In the genomic region with DNA sequence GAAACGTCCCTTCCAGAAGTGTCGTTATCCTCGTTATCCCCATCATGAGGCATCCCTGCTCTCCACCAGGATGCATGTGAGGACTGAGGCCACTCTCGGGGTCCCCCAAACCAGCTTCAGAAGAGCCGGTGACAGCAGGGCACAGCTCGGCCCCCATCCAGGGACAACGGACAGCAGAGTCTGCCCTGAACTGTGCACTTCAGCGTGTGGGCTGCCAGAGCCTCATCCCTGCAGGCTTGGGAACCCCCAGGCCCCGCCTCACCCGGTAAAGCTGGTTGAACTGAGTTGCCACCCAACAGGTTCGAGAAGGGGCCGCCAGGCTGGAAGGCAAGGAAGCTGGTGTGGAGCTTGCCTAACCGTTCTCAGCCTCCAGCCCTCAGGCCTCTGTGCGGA, we compare ENCODE assay signal across 15 cellular contexts. TPM values are rescaled to one million over a fixed set of nuclear protein-coding genes. Genes with fewer than 3 reads are reported as not detected.
DNase-seq lines count a peak whose midpoint lies in the region; ATAC-seq and TF ChIP-seq lines count a peak whose summit lies in the region.
"Had no signal": no experiment of that assay in that cellular context is flagged by ENCODE, and none has a peak within 500 bp of the region (broad histone marks: within the 10 kb centered on the region; RNA-seq: fewer than 3 reads in every experiment).

No MANE protein-coding gene starts in this region.

- H3K27me3 ChIP-seq in mammary epithelial cell (ENCODE audit: insufficient read depth, low read length): no peaks in the 10 kb centered on the region
- H3K27me3 ChIP-seq: BE2C had no signal

- DNase-seq in MCF 10A (ENCODE audit: unreplicated experiment) (no peak), mammary epithelial cell (no peak), type B pancreatic cell (ENCODE audit: extremely low spot score, unreplicated experiment) (no peak), NCI-H1694 treated with DMSO at 0.1 percent for 48 hours (lab: John Stamatoyannopoulos, UW) (no peak)
- DNase-seq: 8988T, DMS79 treated with DMSO at 0.1 percent for 48 hours, GOT3, Karpas-422, MM.1S, NCI-H1092 treated with DMSO at 0.1 percent for 48 hours, NCI-H510A treated with DMSO at 0.1 percent for 48 hours had no signal

- POLR2A ChIA-PET in MCF 10A (lab: Yijun Ruan, JAX): interaction anchor here (0.6 to 1.7 kb wide), 3 partner anchors 8 to 10 kb away, joined by 3 to 4 read pairs (median 4); partner anchors contain the start of gene DNLZ

- H3K27ac Mint-ChIP-seq in MCF 10A (ENCODE audit: low read depth, unreplicated experiment): peak overlapping the region; percentile 22
- H3K27ac Mint-ChIP-seq in dendritic cell treated with granulocyte-macrophage colony-stimulating factor and Interleukin-4, amounts not matched to agents 40 ng/mL and 50 ng/mL, for 4 days: peak overlapping the region; percentile 93
- H3K27ac Mint-ChIP-seq in type B pancreatic cell: peak overlapping the region; percentile 51

- H3K27me3 Mint-ChIP-seq in MCF 10A (ENCODE audit: insufficient read depth, unreplicated experiment) (no peaks in the 10 kb centered on the region), type B pancreatic cell (no peaks in the 10 kb centered on the region)
- no peaks in the 10 kb centered on the region for H3K27me3 Mint-ChIP-seq in dendritic cell treated with granulocyte-macrophage colony-stimulating factor and Interleukin-4, amounts not matched to agents 40 ng/mL and 50 ng/mL, for 4 days

- no peaks in the 10 kb centered on the region for H3K36me3 ChIP-seq in mammary epithelial cell (ENCODE audit: insufficient read depth, low read length)

- in situ Hi-C loops in mammary epithelial cell (cut with MboI; ENCODE audit: low sequenced_read_pairs in 2 of 2): no loop called here

- H3K36me3 Mint-ChIP-seq in MCF 10A (ENCODE audit: insufficient read depth, unreplicated experiment): peaks cover 4% of the 10 kb centered on the region
- peaks cover 81% of the 10 kb centered on the region for H3K36me3 Mint-ChIP-seq in dendritic cell treated with granulocyte-macrophage colony-stimulating factor and Interleukin-4, amounts not matched to agents 40 ng/mL and 50 ng/mL, for 4 days (ENCODE audit: low read depth)
- no peaks in the 10 kb centered on the region for H3K36me3 Mint-ChIP-seq in type B pancreatic cell

- 88% methylated on average over 13 of the region's 14 CpGs for WGBS in mammary epithelial cell (ENCODE audit: low coverage, missing lambda C conversion rate)

- no peak overlapping the region for H3K9ac ChIP-seq in mammary epithelial cell (ENCODE audit: insufficient read depth, low read length)

- BruUV-seq in MCF 10A (replicated peaks; lab: Mats Ljungman, UMichigan) (no TSS peak), mammary epithelial cell (replicated peaks; lab: Mats Ljungman, UMichigan) (no TSS peak)

- intact Hi-C loops in MCF 10A (cut with micrococcal nuclease): no loop called here
- intact Hi-C loops in mammary epithelial cell (cut with micrococcal nuclease): no loop called here
- intact Hi-C loops in dendritic cell treated with granulocyte-macrophage colony-stimulating factor and Interleukin-4, amounts not matched to agents 40 ng/mL and 50 ng/mL, for 4 days (cut with micrococcal nuclease): no loop called here

- H3K4me1 ChIP-seq in mammary epithelial cell (ENCODE audit: insufficient read depth, low read length): peaks cover 15% of the 10 kb centered on the region

- H3K9me3 Mint-ChIP-seq in MCF 10A (ENCODE audit: unreplicated experiment): no peaks in the 10 kb centered on the region
- no peaks in the 10 kb centered on the region for H3K9me3 Mint-ChIP-seq in dendritic cell treated with granulocyte-macrophage colony-stimulating factor and Interleukin-4, amounts not matched to agents 40 ng/mL and 50 ng/mL, for 4 days
- no peaks in the 10 kb centered on the region for H3K9me3 Mint-ChIP-seq in type B pancreatic cell

- no peaks in the 10 kb centered on the region for H4K20me1 ChIP-seq in mammary epithelial cell (ENCODE audit: insufficient read depth, low read length)

- H3K4me3 ChIP-seq in mammary epithelial cell (replicated peaks in 1 of 3; ENCODE audit: insufficient read depth in 1 of 3, low read depth in 2 of 3, low read length in 3 of 3): no peak overlapping the region

- H3K4me1 Mint-ChIP-seq in MCF 10A (ENCODE audit: insufficient read depth, unreplicated experiment) (no peaks in the 10 kb centered on the region), type B pancreatic cell (ENCODE audit: unreplicated experiment) (peaks cover 4% of the 10 kb centered on the region)
- H3K4me1 Mint-ChIP-seq in dendritic cell treated with granulocyte-macrophage colony-stimulating factor and Interleukin-4, amounts not matched to agents 40 ng/mL and 50 ng/mL, for 4 days (ENCODE audit: low read depth): peaks cover 67% of the 10 kb centered on the region

- H3K9me3 ChIP-seq in mammary epithelial cell (replicated peaks; ENCODE audit: insufficient read depth, low read length): no peaks in the 10 kb centered on the region
- H3K9me3 ChIP-seq: BE2C had no signal

- H3K27ac ChIP-seq in mammary epithelial cell (ENCODE audit: insufficient read depth, low read depth, low read length): no peak overlapping the region

- no peak for ATAC-seq in GM21723 (IDR thresholded peaks at IDR 0.05; ENCODE audit: unreplicated experiment)

- H2AFZ ChIP-seq in mammary epithelial cell (ENCODE audit: low read depth, low read length): no peak overlapping the region

- H3K4me2 ChIP-seq in mammary epithelial cell (ENCODE audit: insufficient read depth, low read depth, low read length): no peak overlapping the region

- dilution Hi-C loops in mammary epithelial cell (cut with HindIII; ENCODE audit: low sequenced_read_pairs): no loop called here

- CTCF ChIA-PET in MCF 10A (lab: Yijun Ruan, JAX): interaction anchor here (0.6 to 1.4 kb wide), 3 partner anchors 9 to 114 kb away, joined by 3 to 8 read pairs (median 3); partner anchors contain the start of gene DNLZ
- CTCF ChIA-PET in mammary epithelial cell (lab: Charles Lee; ENCODE audit: low non-redundant PET): no interaction called here

- H3K4me3 Mint-ChIP-seq in MCF 10A (ENCODE audit: unreplicated experiment) (no peak overlapping the region), type B pancreatic cell (no peak overlapping the region)
- H3K4me3 Mint-ChIP-seq in dendritic cell treated with granulocyte-macrophage colony-stimulating factor and Interleukin-4, amounts not matched to agents 40 ng/mL and 50 ng/mL, for 4 days: peak overlapping the region; percentile 97

- TF ChIP-seq CTCF in MCF 10A (IDR thresholded peaks at IDR 0.05; ENCODE audit: unreplicated experiment) (no peak), mammary epithelial cell (conservative IDR thresholded peaks at IDR 0.05 in 1 of 2, IDR thresholded peaks at IDR 0.05 in 1 of 2; ENCODE audit: extremely low read depth in 1 of 2, insufficient read depth in 1 of 2, low read depth in 1 of 2, low read length in 2 of 2) (no peak), type B pancreatic cell (conservative IDR thresholded peaks at IDR 0.05) (no peak)

- no peaks in the 10 kb centered on the region for H3K79me2 ChIP-seq in mammary epithelial cell (ENCODE audit: insufficient read depth, low read length)

RNA-seq across cellular contexts. Expression of gene CARD9, which starts 0.7 kb away (rescaled TPM):
- total RNA-seq in MCF 10A (2022) (0.33 and 0.69 TPM in 2 replicates), mammary epithelial cell (1 to 10 TPM in 1 of 2 donors, under 1 TPM in 1; 0.47 to 1.0 TPM), type B pancreatic cell (ENCODE audit: low replicate concordance) (2.0 and 2.6 TPM in 2 replicates)
- polyA plus RNA-seq in mammary epithelial cell: 0.14 TPM
- polyA minus RNA-seq in mammary epithelial cell: not detected
- total RNA-seq: SK-MEL-5 had no signal

RNA-seq across cellular contexts. Expression of gene DNLZ, which starts 10.6 kb away (rescaled TPM):
- 24.5 and 30.5 TPM in 2 replicates for total RNA-seq in MCF 10A (2022)
- total RNA-seq in mammary epithelial cell: 10 to 100 TPM; 11.7 to 33.9 TPM
- 13.8 TPM for polyA plus RNA-seq in mammary epithelial cell
- polyA minus RNA-seq in mammary epithelial cell: not detected
- 10.4 and 14.0 TPM in 2 replicates for total RNA-seq in type B pancreatic cell (ENCODE audit: low replicate concordance)

RNA-seq across cellular contexts. Expression of gene SNAPC4, which starts 25.8 kb away (rescaled TPM):
- 9.6 and 9.9 TPM in 2 replicates for total RNA-seq in MCF 10A (2022)
- total RNA-seq in mammary epithelial cell: 1 to 10 TPM; 7.0 to 9.2 TPM
- polyA plus RNA-seq in mammary epithelial cell: 2.9 TPM
- polyA minus RNA-seq in mammary epithelial cell: 0.52 TPM
- total RNA-seq in type B pancreatic cell (ENCODE audit: low replicate concordance): 14.4 and 15.7 TPM in 2 replicates

RNA-seq across cellular contexts. Expression of gene ENTR1, which starts 36.2 kb away (rescaled TPM):
- total RNA-seq in MCF 10A (2022) (58.9 and 82.2 TPM in 2 replicates), mammary epithelial cell (10 to 100 TPM; 28.5 to 62.0 TPM), type B pancreatic cell (ENCODE audit: low replicate concordance) (49.4 and 77.9 TPM in 2 replicates)
- 37.1 TPM for polyA plus RNA-seq in mammary epithelial cell
- 38.7 TPM for polyA minus RNA-seq in mammary epithelial cell

RNA-seq across cellular contexts. Expression of gene PMPCA, which starts 36.3 kb away (rescaled TPM):
- total RNA-seq in MCF 10A (2022) (66.0 and 66.3 TPM in 2 replicates), mammary epithelial cell (10 to 100 TPM; 41.7 to 68.8 TPM), type B pancreatic cell (ENCODE audit: low replicate concordance) (68.1 and 72.1 TPM in 2 replicates)
- 69.4 TPM for polyA plus RNA-seq in mammary epithelial cell
- polyA minus RNA-seq in mammary epithelial cell: 47.2 TPM

Comparison
In these comparisons a context has a peak if more than half of its experiments do, and no peak if none do; other contexts are left out.
1. H3K27ac Mint-ChIP-seq: peak in every context shown above with its lines; median percentile 93 in dendritic cell treated with granulocyte-macrophage colony-stimulating factor and Interleukin-4, amounts not matched to agents 40 ng/mL and 50 ng/mL, for 4 days; 51 in type B pancreatic cell; 22 in MCF 10A.